In genomic region chr16:83738926-83739503, GRCh38 we compare ENCODE assay signal across 27 cellular contexts.
"Had no signal": no experiment of that assay in that cellular context is flagged by ENCODE, and none has a peak within 500 bp of the region (broad histone marks: within the 10 kb centered on the region; RNA-seq: fewer than 3 reads in every experiment).

No MANE protein-coding gene starts in this region.

- H3K27me3 ChIP-seq: body of pancreas, heart left ventricle, left lung, neural progenitor cell, right lobe of liver, upper lobe of left lung, vagina had no signal

- H3K4me3 Mint-ChIP-seq: activated naive CD4-positive, alpha-beta T cell treated with anti-CD3 and anti-CD28 coated beads, Interleukin-2, amount 10 ng/mL, durations not matched to agents 7 days and 5 days; activated naive CD8-positive, alpha-beta T cell treated with anti-CD3 and anti-CD28 coated beads, Interleukin-2, amount 10 ng/mL, durations not matched to agents 7 days and 5 days; activated T-cell treated with anti-CD3 and anti-CD28 coated beads, Interleukin-2, amount 50 U/mL, for 24 hours; effector memory CD8-positive, alpha-beta T cell; natural killer cell; neural progenitor cell; stimulated activated effector memory CD8-positive, alpha-beta T cell treated with anti-CD3 and anti-CD28 coated beads, Interleukin-12 subunit alpha, Interleukin-12 subunit beta, amount 100 ng/mL, for 72 hours; stimulated activated naive CD8-positive, alpha-beta T cell treated with anti-CD3 and anti-CD28 coated beads, Interleukin-15, Interleukin-2, amounts not matched to agents 100 ng/mL and 50 ng/mL, for 24 hours had no signal

- H3K27ac ChIP-seq: body of pancreas, heart left ventricle, left lung, neural progenitor cell, right lobe of liver, thoracic aorta, upper lobe of left lung, vagina, VCaP had no signal

- H3K4me2 ChIP-seq: neural progenitor cell had no signal

- H3K9ac ChIP-seq: neural progenitor cell had no signal

- DNase-seq: activated CD4-positive, alpha-beta T cell treated with anti-CD3 and anti-CD28 coated beads for 48 hours; activated CD4-positive, alpha-beta T cell treated with anti-CD3 and anti-CD28 coated beads, Interleukin-2, amount 50 U/mL, for 48 hours; activated CD8-positive, alpha-beta memory T cell treated with anti-CD3 and anti-CD28 coated beads, Interleukin-2, amount 50 U/mL, for 4 hours; activated gamma-delta T cell; activated naive CD4-positive, alpha-beta T cell treated with anti-CD3 and anti-CD28 coated beads, Interleukin-2, amount 10 ng/mL, durations not matched to agents 7 days and 5 days; activated naive CD8-positive, alpha-beta T cell treated with anti-CD3 and anti-CD28 coated beads, Interleukin-2, amount 10 ng/mL, durations not matched to agents 7 days and 5 days; activated T-cell treated with anti-CD3 and anti-CD28 coated beads, Interleukin-2, amount 50 U/mL, for 24 hours; amniotic stem cell; body of pancreas; cortex of kidney; effector memory CD8-positive, alpha-beta T cell; erythroblast; foreskin fibroblast; heart left ventricle; left lung; mesendoderm; natural killer cell; right lobe of liver; stimulated activated CD4-positive, alpha-beta T cell treated with anti-CD3 and anti-CD28 coated beads, Interleukin-4, amount 100 ng/mL, for 24 hours; upper lobe of left lung had no signal

- H3K27ac Mint-ChIP-seq: activated naive CD4-positive, alpha-beta T cell treated with anti-CD3 and anti-CD28 coated beads, Interleukin-2, amount 10 ng/mL, durations not matched to agents 7 days and 5 days; activated naive CD8-positive, alpha-beta T cell treated with anti-CD3 and anti-CD28 coated beads, Interleukin-2, amount 10 ng/mL, durations not matched to agents 7 days and 5 days; activated T-cell treated with anti-CD3 and anti-CD28 coated beads, Interleukin-2, amount 50 U/mL, for 24 hours; effector memory CD8-positive, alpha-beta T cell; natural killer cell; neural progenitor cell; stimulated activated effector memory CD8-positive, alpha-beta T cell treated with anti-CD3 and anti-CD28 coated beads, Interleukin-12 subunit alpha, Interleukin-12 subunit beta, amount 100 ng/mL, for 72 hours; stimulated activated naive CD8-positive, alpha-beta T cell treated with anti-CD3 and anti-CD28 coated beads, Interleukin-15, Interleukin-2, amounts not matched to agents 100 ng/mL and 50 ng/mL, for 24 hours had no signal

- H2AFZ ChIP-seq: neural progenitor cell had no signal

- H3K27me3 Mint-ChIP-seq: activated naive CD4-positive, alpha-beta T cell treated with anti-CD3 and anti-CD28 coated beads, Interleukin-2, amount 10 ng/mL, durations not matched to agents 7 days and 5 days; stimulated activated naive CD8-positive, alpha-beta T cell treated with anti-CD3 and anti-CD28 coated beads, Interleukin-15, Interleukin-2, amounts not matched to agents 100 ng/mL and 50 ng/mL, for 24 hours had no signal

- H3K9me3 ChIP-seq: body of pancreas, right lobe of liver, thoracic aorta, vagina had no signal

- H3K36me3 ChIP-seq: heart left ventricle, left lung, neural progenitor cell, right lobe of liver, thoracic aorta, upper lobe of left lung, vagina had no signal

- H3K36me3 Mint-ChIP-seq: activated naive CD4-positive, alpha-beta T cell treated with anti-CD3 and anti-CD28 coated beads, Interleukin-2, amount 10 ng/mL, durations not matched to agents 7 days and 5 days; natural killer cell; neural progenitor cell had no signal

- H3K4me1 Mint-ChIP-seq: activated naive CD4-positive, alpha-beta T cell treated with anti-CD3 and anti-CD28 coated beads, Interleukin-2, amount 10 ng/mL, durations not matched to agents 7 days and 5 days; activated naive CD8-positive, alpha-beta T cell treated with anti-CD3 and anti-CD28 coated beads, Interleukin-2, amount 10 ng/mL, durations not matched to agents 7 days and 5 days; natural killer cell; stimulated activated effector memory CD8-positive, alpha-beta T cell treated with anti-CD3 and anti-CD28 coated beads, Interleukin-12 subunit alpha, Interleukin-12 subunit beta, amount 100 ng/mL, for 72 hours had no signal

- H3K4me3 ChIP-seq: body of pancreas, heart left ventricle, left lung, lung, neural progenitor cell, right lobe of liver, thoracic aorta, upper lobe of left lung, vagina had no signal

- H3K4me1 ChIP-seq: body of pancreas, neural progenitor cell, right lobe of liver, upper lobe of left lung, vagina had no signal

- ATAC-seq: body of pancreas; effector memory CD8-positive, alpha-beta T cell; heart left ventricle; left lung; natural killer cell; right lobe of liver; stimulated activated effector memory CD8-positive, alpha-beta T cell treated with anti-CD3 and anti-CD28 coated beads, Interleukin-12 subunit alpha, Interleukin-12 subunit beta, amount 100 ng/mL, for 72 hours had no signal
